Comparison of ENCODE assay signal across 1 cellular context in genomic region chr2:86011449-86011941, GRCh38.
TF ChIP-seq lines count a peak whose summit lies in the region.

No MANE protein-coding gene starts in this region.

TF ChIP-seq in HepG2, 621 proteins besides CTCF, POLR2A, EP300 and RAD21:
- TF ChIP-seq ZNF326 (CRISPR knock-in tag; IDR thresholded peaks at IDR 0.05; ENCODE audit: borderline replicate concordance) (no peak), PRDM10 (CRISPR knock-in tag; IDR thresholded peaks at IDR 0.05; ENCODE audit: low read depth) (no peak)
